1 cellular context compared by ENCODE assay signal in the genomic region with DNA sequence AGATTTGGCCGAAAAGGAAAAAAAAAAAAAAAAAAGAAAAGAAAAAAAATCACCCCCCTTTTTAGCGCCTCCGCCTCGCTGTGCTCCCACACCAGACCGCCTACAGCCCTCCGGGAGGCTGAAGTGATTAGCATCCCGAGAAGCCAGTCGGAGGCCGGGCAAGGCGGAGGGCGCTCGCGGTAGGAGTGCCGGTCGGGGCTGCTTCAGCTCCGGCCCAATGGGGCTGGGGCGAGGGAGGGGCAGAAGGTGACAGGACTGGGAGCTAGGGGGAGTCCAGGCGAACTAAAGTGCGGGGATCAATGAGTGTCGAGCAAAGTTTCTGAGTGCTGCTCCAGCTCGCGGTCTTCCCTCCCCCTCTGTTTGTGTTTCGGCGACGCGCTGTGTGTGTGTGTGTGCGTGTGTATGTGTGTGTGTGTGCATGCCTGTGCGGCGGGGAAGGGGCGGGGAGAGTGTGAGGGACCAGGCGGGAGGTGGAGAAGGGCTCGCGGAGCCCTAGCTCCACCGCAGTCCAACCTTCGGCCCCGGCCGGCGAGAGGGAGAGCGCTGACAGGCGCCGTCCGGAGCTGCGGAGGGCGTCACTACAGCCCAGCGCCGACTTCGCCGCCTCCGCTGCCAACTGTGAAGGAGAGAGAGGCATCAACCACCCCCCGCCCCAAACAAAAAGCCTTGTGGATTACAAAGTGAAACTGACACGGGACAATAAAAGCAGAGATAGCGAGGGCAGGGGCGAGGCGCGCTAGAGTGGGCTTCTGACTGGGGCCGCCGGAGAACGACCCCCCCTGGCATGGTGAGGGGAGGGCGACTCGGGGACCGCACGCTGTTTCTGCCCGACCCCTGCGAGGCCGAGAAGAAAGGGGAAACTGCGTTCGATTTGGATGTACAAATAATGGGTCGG.
TF ChIP-seq lines count a peak whose summit lies in the region.

Gene FAT4, plus strand, starts transcription at position 280 of the 895 bp plus-strand sequence. CDS start 1,457 bp downstream, outside the sequence.

TF ChIP-seq in HepG2, 621 proteins besides CTCF, POLR2A, EP300 and RAD21 (continued from another document and continues in another):
- TF ChIP-seq SALL2 (CRISPR knock-in tag; IDR thresholded peaks at IDR 0.05): peak; percentile 72
- TF ChIP-seq XRCC5 (optimal IDR thresholded peaks at IDR 0.05; ENCODE audit: low read length): peak; percentile 92
- TF ChIP-seq ELF4 (CRISPR knock-in tag; IDR thresholded peaks at IDR 0.05; ENCODE audit: borderline replicate concordance): no peak
- TF ChIP-seq CCAR2 (optimal IDR thresholded peaks at IDR 0.05; ENCODE audit: low read depth, low read length): no peak
- TF ChIP-seq SOX6 (IDR thresholded peaks at IDR 0.05): no peak
- TF ChIP-seq SOX6 (CRISPR knock-in tag; IDR thresholded peaks at IDR 0.05): peak; percentile 76
- TF ChIP-seq MED1 (CRISPR knock-in tag; IDR thresholded peaks at IDR 0.05): peak; percentile 42; the same call in 1 of the 2 replicates
- TF ChIP-seq ZNF24 (IDR thresholded peaks at IDR 0.05): no peak
- TF ChIP-seq, protein P1, sequence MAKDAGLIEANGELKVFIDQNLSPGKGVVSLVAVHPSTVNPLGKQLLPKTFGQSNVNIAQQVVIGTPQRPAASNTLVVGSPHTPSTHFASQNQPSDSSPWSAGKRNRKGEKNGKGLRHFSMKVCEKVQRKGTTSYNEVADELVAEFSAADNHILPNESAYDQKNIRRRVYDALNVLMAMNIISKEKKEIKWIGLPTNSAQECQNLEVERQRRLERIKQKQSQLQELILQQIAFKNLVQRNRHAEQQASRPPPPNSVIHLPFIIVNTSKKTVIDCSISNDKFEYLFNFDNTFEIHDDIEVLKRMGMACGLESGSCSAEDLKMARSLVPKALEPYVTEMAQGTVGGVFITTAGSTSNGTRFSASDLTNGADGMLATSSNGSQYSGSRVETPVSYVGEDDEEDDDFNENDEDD (CRISPR knock-in tag; IDR thresholded peaks at IDR 0.05; ENCODE audit: borderline replicate concordance): peak; percentile 62
- TF ChIP-seq CBX2 (IDR thresholded peaks at IDR 0.05; ENCODE audit: low read depth, low read length): no peak
- no peak for TF ChIP-seq CBX2 (CRISPR knock-in tag; IDR thresholded peaks at IDR 0.05; ENCODE audit: low read depth)
- TF ChIP-seq MTA3 (CRISPR knock-in tag; IDR thresholded peaks at IDR 0.05): no peak
- TF ChIP-seq MYC (CRISPR knock-in tag; IDR thresholded peaks at IDR 0.05; ENCODE audit: borderline replicate concordance): peak; percentile 66; the same call in 1 of the 2 replicates
- TF ChIP-seq HOXA7 (CRISPR knock-in tag; IDR thresholded peaks at IDR 0.05): no peak; the same call in 1 of the 2 replicates
- peak; percentile 79 for TF ChIP-seq MED13 (CRISPR knock-in tag; IDR thresholded peaks at IDR 0.05)
- no peak for TF ChIP-seq ZFP36L2 (CRISPR knock-in tag; IDR thresholded peaks at IDR 0.05)
- TF ChIP-seq, protein P2, sequence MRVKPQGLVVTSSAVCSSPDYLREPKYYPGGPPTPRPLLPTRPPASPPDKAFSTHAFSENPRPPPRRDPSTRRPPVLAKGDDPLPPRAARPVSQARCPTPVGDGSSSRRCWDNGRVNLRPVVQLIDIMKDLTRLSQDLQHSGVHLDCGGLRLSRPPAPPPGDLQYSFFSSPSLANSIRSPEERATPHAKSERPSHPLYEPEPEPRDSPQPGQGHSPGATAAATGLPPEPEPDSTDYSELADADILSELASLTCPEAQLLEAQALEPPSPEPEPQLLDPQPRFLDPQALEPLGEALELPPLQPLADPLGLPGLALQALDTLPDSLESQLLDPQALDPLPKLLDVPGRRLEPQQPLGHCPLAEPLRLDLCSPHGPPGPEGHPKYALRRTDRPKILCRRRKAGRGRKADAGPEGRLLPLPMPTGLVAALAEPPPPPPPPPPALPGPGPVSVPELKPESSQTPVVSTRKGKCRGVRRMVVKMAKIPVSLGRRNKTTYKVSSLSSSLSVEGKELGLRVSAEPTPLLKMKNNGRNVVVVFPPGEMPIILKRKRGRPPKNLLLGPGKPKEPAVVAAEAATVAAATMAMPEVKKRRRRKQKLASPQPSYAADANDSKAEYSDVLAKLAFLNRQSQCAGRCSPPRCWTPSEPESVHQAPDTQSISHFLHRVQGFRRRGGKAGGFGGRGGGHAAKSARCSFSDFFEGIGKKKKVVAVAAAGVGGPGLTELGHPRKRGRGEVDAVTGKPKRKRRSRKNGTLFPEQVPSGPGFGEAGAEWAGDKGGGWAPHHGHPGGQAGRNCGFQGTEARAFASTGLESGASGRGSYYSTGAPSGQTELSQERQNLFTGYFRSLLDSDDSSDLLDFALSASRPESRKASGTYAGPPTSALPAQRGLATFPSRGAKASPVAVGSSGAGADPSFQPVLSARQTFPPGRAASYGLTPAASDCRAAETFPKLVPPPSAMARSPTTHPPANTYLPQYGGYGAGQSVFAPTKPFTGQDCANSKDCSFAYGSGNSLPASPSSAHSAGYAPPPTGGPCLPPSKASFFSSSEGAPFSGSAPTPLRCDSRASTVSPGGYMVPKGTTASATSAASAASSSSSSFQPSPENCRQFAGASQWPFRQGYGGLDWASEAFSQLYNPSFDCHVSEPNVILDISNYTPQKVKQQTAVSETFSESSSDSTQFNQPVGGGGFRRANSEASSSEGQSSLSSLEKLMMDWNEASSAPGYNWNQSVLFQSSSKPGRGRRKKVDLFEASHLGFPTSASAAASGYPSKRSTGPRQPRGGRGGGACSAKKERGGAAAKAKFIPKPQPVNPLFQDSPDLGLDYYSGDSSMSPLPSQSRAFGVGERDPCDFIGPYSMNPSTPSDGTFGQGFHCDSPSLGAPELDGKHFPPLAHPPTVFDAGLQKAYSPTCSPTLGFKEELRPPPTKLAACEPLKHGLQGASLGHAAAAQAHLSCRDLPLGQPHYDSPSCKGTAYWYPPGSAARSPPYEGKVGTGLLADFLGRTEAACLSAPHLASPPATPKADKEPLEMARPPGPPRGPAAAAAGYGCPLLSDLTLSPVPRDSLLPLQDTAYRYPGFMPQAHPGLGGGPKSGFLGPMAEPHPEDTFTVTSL (CRISPR knock-in tag; IDR thresholded peaks at IDR 0.05; ENCODE audit: borderline replicate concordance): no peak
- TF ChIP-seq ZBTB7A (CRISPR knock-in tag; IDR thresholded peaks at IDR 0.05): peak; percentile 7; the same call in 1 of the 2 replicates
- TF ChIP-seq SMC3 (IDR thresholded peaks at IDR 0.05; ENCODE audit: low read length): no peak
- TF ChIP-seq, protein P3, sequence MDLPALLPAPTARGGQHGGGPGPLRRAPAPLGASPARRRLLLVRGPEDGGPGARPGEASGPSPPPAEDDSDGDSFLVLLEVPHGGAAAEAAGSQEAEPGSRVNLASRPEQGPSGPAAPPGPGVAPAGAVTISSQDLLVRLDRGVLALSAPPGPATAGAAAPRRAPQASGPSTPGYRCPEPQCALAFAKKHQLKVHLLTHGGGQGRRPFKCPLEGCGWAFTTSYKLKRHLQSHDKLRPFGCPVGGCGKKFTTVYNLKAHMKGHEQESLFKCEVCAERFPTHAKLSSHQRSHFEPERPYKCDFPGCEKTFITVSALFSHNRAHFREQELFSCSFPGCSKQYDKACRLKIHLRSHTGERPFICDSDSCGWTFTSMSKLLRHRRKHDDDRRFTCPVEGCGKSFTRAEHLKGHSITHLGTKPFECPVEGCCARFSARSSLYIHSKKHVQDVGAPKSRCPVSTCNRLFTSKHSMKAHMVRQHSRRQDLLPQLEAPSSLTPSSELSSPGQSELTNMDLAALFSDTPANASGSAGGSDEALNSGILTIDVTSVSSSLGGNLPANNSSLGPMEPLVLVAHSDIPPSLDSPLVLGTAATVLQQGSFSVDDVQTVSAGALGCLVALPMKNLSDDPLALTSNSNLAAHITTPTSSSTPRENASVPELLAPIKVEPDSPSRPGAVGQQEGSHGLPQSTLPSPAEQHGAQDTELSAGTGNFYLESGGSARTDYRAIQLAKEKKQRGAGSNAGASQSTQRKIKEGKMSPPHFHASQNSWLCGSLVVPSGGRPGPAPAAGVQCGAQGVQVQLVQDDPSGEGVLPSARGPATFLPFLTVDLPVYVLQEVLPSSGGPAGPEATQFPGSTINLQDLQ (CRISPR knock-in tag; IDR thresholded peaks at IDR 0.05): no peak
- TF ChIP-seq ZBTB20 (CRISPR knock-in tag; IDR thresholded peaks at IDR 0.05; ENCODE audit: borderline replicate concordance, low read depth): no peak
- TF ChIP-seq, protein P4, sequence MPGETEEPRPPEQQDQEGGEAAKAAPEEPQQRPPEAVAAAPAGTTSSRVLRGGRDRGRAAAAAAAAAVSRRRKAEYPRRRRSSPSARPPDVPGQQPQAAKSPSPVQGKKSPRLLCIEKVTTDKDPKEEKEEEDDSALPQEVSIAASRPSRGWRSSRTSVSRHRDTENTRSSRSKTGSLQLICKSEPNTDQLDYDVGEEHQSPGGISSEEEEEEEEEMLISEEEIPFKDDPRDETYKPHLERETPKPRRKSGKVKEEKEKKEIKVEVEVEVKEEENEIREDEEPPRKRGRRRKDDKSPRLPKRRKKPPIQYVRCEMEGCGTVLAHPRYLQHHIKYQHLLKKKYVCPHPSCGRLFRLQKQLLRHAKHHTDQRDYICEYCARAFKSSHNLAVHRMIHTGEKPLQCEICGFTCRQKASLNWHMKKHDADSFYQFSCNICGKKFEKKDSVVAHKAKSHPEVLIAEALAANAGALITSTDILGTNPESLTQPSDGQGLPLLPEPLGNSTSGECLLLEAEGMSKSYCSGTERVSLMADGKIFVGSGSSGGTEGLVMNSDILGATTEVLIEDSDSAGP (CRISPR knock-in tag; IDR thresholded peaks at IDR 0.05; ENCODE audit: borderline replicate concordance): peak; percentile 84
- TF ChIP-seq, protein P5, sequence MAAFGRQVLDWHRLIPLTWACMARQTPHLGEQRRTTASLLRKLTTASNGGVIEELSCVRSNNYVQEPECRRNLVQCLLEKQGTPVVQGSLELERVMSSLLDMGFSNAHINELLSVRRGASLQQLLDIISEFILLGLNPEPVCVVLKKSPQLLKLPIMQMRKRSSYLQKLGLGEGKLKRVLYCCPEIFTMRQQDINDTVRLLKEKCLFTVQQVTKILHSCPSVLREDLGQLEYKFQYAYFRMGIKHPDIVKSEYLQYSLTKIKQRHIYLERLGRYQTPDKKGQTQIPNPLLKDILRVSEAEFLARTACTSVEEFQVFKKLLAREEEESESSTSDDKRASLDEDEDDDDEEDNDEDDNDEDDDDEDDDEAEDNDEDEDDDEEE (CRISPR knock-in tag; IDR thresholded peaks at IDR 0.05): no peak
- TF ChIP-seq FLYWCH1 (CRISPR knock-in tag; IDR thresholded peaks at IDR 0.05): no peak
- TF ChIP-seq ADNP (CRISPR knock-in tag; IDR thresholded peaks at IDR 0.05): no peak
- peak; percentile 54; the same call in 1 of the 2 replicates for TF ChIP-seq KDM2A (CRISPR knock-in tag; IDR thresholded peaks at IDR 0.05; ENCODE audit: borderline replicate concordance, low read depth)
- no peak for TF ChIP-seq STAG1 (CRISPR knock-in tag; IDR thresholded peaks at IDR 0.05)
- TF ChIP-seq, protein P6, sequence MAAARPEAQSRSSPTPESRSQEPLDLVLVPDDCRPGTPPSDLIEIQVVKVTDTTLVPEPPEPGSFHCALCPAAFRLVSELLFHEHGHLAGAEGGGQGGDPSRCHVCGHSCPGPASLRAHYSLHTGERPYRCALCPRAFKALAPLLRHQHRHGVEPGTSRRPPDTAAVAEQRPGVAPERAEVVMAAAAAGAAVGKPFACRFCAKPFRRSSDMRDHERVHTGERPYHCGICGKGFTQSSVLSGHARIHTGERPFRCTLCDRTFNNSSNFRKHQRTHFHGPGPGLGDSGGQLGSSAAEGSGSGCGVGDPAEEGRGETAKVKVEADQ (CRISPR knock-in tag; IDR thresholded peaks at IDR 0.05; ENCODE audit: borderline replicate concordance): no peak
- TF ChIP-seq, protein P7, sequence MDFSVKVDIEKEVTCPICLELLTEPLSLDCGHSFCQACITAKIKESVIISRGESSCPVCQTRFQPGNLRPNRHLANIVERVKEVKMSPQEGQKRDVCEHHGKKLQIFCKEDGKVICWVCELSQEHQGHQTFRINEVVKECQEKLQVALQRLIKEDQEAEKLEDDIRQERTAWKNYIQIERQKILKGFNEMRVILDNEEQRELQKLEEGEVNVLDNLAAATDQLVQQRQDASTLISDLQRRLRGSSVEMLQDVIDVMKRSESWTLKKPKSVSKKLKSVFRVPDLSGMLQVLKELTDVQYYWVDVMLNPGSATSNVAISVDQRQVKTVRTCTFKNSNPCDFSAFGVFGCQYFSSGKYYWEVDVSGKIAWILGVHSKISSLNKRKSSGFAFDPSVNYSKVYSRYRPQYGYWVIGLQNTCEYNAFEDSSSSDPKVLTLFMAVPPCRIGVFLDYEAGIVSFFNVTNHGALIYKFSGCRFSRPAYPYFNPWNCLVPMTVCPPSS (IDR thresholded peaks at IDR 0.05): no peak
- TF ChIP-seq GPN1 (CRISPR knock-in tag; IDR thresholded peaks at IDR 0.05; ENCODE audit: borderline replicate concordance): no peak
- TF ChIP-seq NR2F1 (CRISPR knock-in tag; IDR thresholded peaks at IDR 0.05): no peak
- TF ChIP-seq, protein P8, sequence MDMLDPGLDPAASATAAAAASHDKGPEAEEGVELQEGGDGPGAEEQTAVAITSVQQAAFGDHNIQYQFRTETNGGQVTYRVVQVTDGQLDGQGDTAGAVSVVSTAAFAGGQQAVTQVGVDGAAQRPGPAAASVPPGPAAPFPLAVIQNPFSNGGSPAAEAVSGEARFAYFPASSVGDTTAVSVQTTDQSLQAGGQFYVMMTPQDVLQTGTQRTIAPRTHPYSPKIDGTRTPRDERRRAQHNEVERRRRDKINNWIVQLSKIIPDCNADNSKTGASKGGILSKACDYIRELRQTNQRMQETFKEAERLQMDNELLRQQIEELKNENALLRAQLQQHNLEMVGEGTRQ (IDR thresholded peaks at IDR 0.05; ENCODE audit: low read depth, low read length): no peak
- TF ChIP-seq, protein P8 (CRISPR knock-in tag; IDR thresholded peaks at IDR 0.05; ENCODE audit: borderline replicate concordance): no peak
- no peak for TF ChIP-seq FOSL1 (CRISPR knock-in tag; IDR thresholded peaks at IDR 0.05; ENCODE audit: borderline replicate concordance)
- no peak for TF ChIP-seq MBNL3 (CRISPR knock-in tag; conservative IDR thresholded peaks at IDR 0.05)
- no peak for TF ChIP-seq ZNF549 (CRISPR knock-in tag; IDR thresholded peaks at IDR 0.05)
- no peak for TF ChIP-seq ETV6 (CRISPR knock-in tag; conservative IDR thresholded peaks at IDR 0.05)
- no peak for TF ChIP-seq ZZZ3 (CRISPR knock-in tag; IDR thresholded peaks at IDR 0.05; ENCODE audit: borderline replicate concordance)
- TF ChIP-seq ARNT2 (CRISPR knock-in tag; IDR thresholded peaks at IDR 0.05; ENCODE audit: low read depth): no peak; the same call in 1 of the 2 replicates
- TF ChIP-seq ZNF431 (CRISPR knock-in tag; IDR thresholded peaks at IDR 0.05; ENCODE audit: borderline replicate concordance, low read depth): 0 out of 2 replicates have a peak, but pooled peaks have one; percentile 63
- TF ChIP-seq ARNT (IDR thresholded peaks at IDR 0.05): no peak
- no peak for TF ChIP-seq TEAD2 (CRISPR knock-in tag; IDR thresholded peaks at IDR 0.05)
- TF ChIP-seq ZBTB7B (CRISPR knock-in tag; IDR thresholded peaks at IDR 0.05): peak; percentile 91
- TF ChIP-seq TSC22D2 (CRISPR knock-in tag; IDR thresholded peaks at IDR 0.05; ENCODE audit: borderline replicate concordance): no peak
- TF ChIP-seq, protein P9, sequence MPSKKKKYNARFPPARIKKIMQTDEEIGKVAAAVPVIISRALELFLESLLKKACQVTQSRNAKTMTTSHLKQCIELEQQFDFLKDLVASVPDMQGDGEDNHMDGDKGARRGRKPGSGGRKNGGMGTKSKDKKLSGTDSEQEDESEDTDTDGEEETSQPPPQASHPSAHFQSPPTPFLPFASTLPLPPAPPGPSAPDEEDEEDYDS (CRISPR knock-in tag; IDR thresholded peaks at IDR 0.05): peak; percentile 58
- 0 out of 2 replicates have a peak, but pooled peaks have one; percentile 71 for TF ChIP-seq NCOA1 (CRISPR knock-in tag; IDR thresholded peaks at IDR 0.05)
